28 cellular contexts compared by ENCODE assay signal in genomic region chr13:107551521-107551920, GRCh38.
"Had no signal": no experiment of that assay in that cellular context is flagged by ENCODE, and none has a peak within 500 bp of the region (broad histone marks: within the 10 kb centered on the region; RNA-seq: fewer than 3 reads in every experiment).

No MANE protein-coding gene starts in this region.

- H3K4me1 ChIP-seq: left ventricle myocardium inferior, neural progenitor cell, parathyroid adenoma, psoas muscle, stomach, testis, transverse colon, upper lobe of left lung had no signal

- H3K9ac ChIP-seq: neural progenitor cell, parathyroid adenoma had no signal

- H3K4me1 Mint-ChIP-seq: immature natural killer cell; mesothelial cell of epicardium; naive B cell; natural killer cell; stimulated activated naive B cell treated with anti-CD40 and anti-IgM and Interleukin-4, amounts not matched to agents 10 μg/mL and 1 μg/mL and 100 μg/mL, for 72 hours had no signal

- DNase-seq: hypothalamus; immature natural killer cell; islet precursor cell; left ventricle myocardium inferior; mesendoderm; naive B cell; natural killer cell; nephron progenitor cell; occipital lobe; psoas muscle; right cardiac atrium; stimulated activated CD4-positive, alpha-beta T cell treated with anti-CD3 and anti-CD28 coated beads, Interleukin-12 subunit alpha, Interleukin-12 subunit beta, amount 100 ng/mL, for 4 hours; stimulated activated CD4-positive, alpha-beta T cell treated with anti-CD3 and anti-CD28 coated beads, Interleukin-15, amount 100 ng/mL, for 24 hours; stimulated activated CD4-positive, alpha-beta T cell treated with anti-CD3 and anti-CD28 coated beads, Interleukin-2, amount 100 ng/mL, for 24 hours; stimulated activated CD4-positive, alpha-beta T cell treated with anti-CD3 and anti-CD28 coated beads, Interleukin-4, amount 100 ng/mL, for 1 hour; stimulated activated naive B cell treated with anti-CD40 and anti-IgM and Interleukin-4, amounts not matched to agents 10 μg/mL and 1 μg/mL and 100 μg/mL, for 72 hours; stimulated activated naive CD8-positive, alpha-beta T cell treated with anti-CD3 and anti-CD28 coated beads, Interleukin-15, Interleukin-2, amounts not matched to agents 100 U/mL and 50 U/mL, for 24 hours; stomach; testis; thyroid gland; transverse colon; upper lobe of left lung had no signal

- H3K4me3 Mint-ChIP-seq: immature natural killer cell; mesothelial cell of epicardium; naive B cell; natural killer cell; nephron progenitor cell; neural progenitor cell; stimulated activated naive B cell treated with anti-CD40 and anti-IgM and Interleukin-4, amounts not matched to agents 10 μg/mL and 1 μg/mL and 100 μg/mL, for 72 hours had no signal

- H3K27me3 ChIP-seq: neural progenitor cell, neutrophil, stomach, testis, thyroid gland, transverse colon, upper lobe of left lung had no signal

- H3K9me3 Mint-ChIP-seq: nephron progenitor cell; neural progenitor cell; stimulated activated naive B cell treated with anti-CD40 and anti-IgM and Interleukin-4, amounts not matched to agents 10 μg/mL and 1 μg/mL and 100 μg/mL, for 72 hours had no signal

- H3K27ac ChIP-seq: left ventricle myocardium inferior, neural progenitor cell, neutrophil, parathyroid adenoma, psoas muscle, skin epidermis, stomach, testis, thyroid gland, transverse colon, upper lobe of left lung had no signal

- H3K9me3 ChIP-seq: left ventricle myocardium inferior, neutrophil, psoas muscle, stomach, testis, thyroid gland, transverse colon, upper lobe of left lung had no signal

- H3K27me3 Mint-ChIP-seq: naive B cell; stimulated activated naive B cell treated with anti-CD40 and anti-IgM and Interleukin-4, amounts not matched to agents 10 μg/mL and 1 μg/mL and 100 μg/mL, for 72 hours had no signal

- H3K4me3 ChIP-seq: left ventricle myocardium inferior, lung, neural progenitor cell, psoas muscle, skin epidermis, stomach, testis, thyroid gland, transverse colon, upper lobe of left lung had no signal

- H3K27ac Mint-ChIP-seq: immature natural killer cell; mesothelial cell of epicardium; naive B cell; natural killer cell; nephron progenitor cell; neural progenitor cell; stimulated activated naive B cell treated with anti-CD40 and anti-IgM and Interleukin-4, amounts not matched to agents 10 μg/mL and 1 μg/mL and 100 μg/mL, for 72 hours had no signal

- H3K36me3 ChIP-seq: left ventricle myocardium inferior, neural progenitor cell, neutrophil, stomach, thyroid gland, transverse colon, upper lobe of left lung had no signal

- H3K36me3 Mint-ChIP-seq: immature natural killer cell; mesothelial cell of epicardium; naive B cell; natural killer cell; neural progenitor cell; stimulated activated naive B cell treated with anti-CD40 and anti-IgM and Interleukin-4, amounts not matched to agents 10 μg/mL and 1 μg/mL and 100 μg/mL, for 72 hours had no signal
